Comparison of ENCODE assay signal across 22 cellular contexts in the genomic region with DNA sequence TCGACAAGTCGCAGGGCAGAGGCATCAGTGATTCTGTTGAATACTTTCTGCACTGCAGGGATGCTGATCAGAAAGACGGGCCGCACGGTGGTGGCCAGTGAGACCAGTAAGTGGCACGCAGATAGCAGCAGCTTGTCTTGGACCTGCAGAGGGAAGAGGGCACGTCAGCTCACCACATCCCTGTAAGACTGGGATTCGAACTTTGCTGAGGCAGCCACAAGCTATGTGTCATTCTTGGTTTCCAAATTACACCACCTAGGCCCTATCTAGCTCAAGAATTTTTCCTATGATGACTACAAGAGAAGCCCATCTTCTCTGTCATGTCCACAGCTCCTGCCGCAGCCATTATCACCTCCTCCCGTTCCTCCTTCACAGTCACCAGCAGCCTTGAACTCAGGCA. TPM values are rescaled to one million over a fixed set of nuclear protein-coding genes. Genes with fewer than 3 reads are reported as not detected.
DNase-seq lines count a peak whose midpoint lies in the region; ATAC-seq and TF ChIP-seq lines count a peak whose summit lies in the region.
"Had no signal": no experiment of that assay in that cellular context is flagged by ENCODE, and none has a peak within 500 bp of the region (broad histone marks: within the 10 kb centered on the region; RNA-seq: fewer than 3 reads in every experiment).

No MANE protein-coding gene starts in this region.

- H3K79me2 ChIP-seq in KMS-11 (ENCODE audit: insufficient read depth, low read depth) (peaks cover 26% of the 10 kb centered on the region; the same call in 1 of the 2 replicates), osteoblast (ENCODE audit: insufficient read depth, low read length) (peaks cover 32% of the 10 kb centered on the region)

- H3K9me3 Mint-ChIP-seq in activated T-helper 2 cell treated with anti-CD3 and anti-CD28 coated beads, Interferon-gamma antibody, Interleukin-2, Interleukin-4, amounts not matched to agents 10 μg/mL and 5 μg/mL and 100 μg/mL, durations not matched to agents 14 hours and 24 hours and 36 hours, result no peaks in the 10 kb centered on the region
- H3K9me3 Mint-ChIP-seq: brain, CD14-positive monocyte had no signal

- TF ChIP-seq CTCF in KMS-11 (conservative IDR thresholded peaks at IDR 0.05; ENCODE audit: low read depth, low read length) (no peak), osteoblast (IDR thresholded peaks at IDR 0.05; ENCODE audit: extremely low read depth, low read depth, low read length) (no peak), tibial nerve (IDR thresholded peaks at IDR 0.05) (no peak)

- intact Hi-C loops in activated T-helper 2 cell treated with anti-CD3 and anti-CD28 coated beads, Interferon-gamma antibody, Interleukin-2, Interleukin-4, amounts not matched to agents 10 μg/mL and 5 μg/mL and 100 μg/mL, durations not matched to agents 14 hours and 24 hours and 36 hours (cut with micrococcal nuclease), result no loop called here

- DNase-seq in activated CD8-positive, alpha-beta memory T cell treated with anti-CD3 and anti-CD28 coated beads for 24 hours, result peak; percentile 49
- no peak for DNase-seq in activated CD8-positive, alpha-beta memory T cell treated with anti-CD3 and anti-CD28 coated beads, Interleukin-2, amount 50 U/mL, for 48 hours
- DNase-seq in activated T-helper 2 cell treated with anti-CD3 and anti-CD28 coated beads, Interferon-gamma antibody, Interleukin-2, Interleukin-4, amounts not matched to agents 10 μg/mL and 5 μg/mL and 100 μg/mL, durations not matched to agents 14 hours and 24 hours and 36 hours (ENCODE audit: low spot score), result no peak
- DNase-seq in osteoblast (ENCODE audit: insufficient read length, low spot score, missing footprints) (peak; percentile 10), tibial nerve (ENCODE audit: low spot score in 2 of 2) (no peak), HuH-7 (ENCODE audit: low spot score) (no peak)
- DNase-seq: activated gamma-delta T cell treated with Interleukin-2 at 50 U/mL for 16 hours, cortex of kidney, DMS79, kidney glomerular epithelial cell, NCI-H1436 treated with DMSO at 0.1 percent for 48 hours, small intestine had no signal

- H4K20me1 ChIP-seq in KMS-11 (ENCODE audit: insufficient read depth) (no peaks in the 10 kb centered on the region), osteoblast (ENCODE audit: insufficient read depth, low read length) (peaks cover 15% of the 10 kb centered on the region)

- TF ChIP-seq POLR2A in tibial nerve (IDR thresholded peaks at IDR 0.05), result no peak

- H3K27ac ChIP-seq in KMS-11 (peak overlapping the region; percentile 94), osteoblast (ENCODE audit: low read depth, low read length) (no peak overlapping the region), tibial nerve (no peak overlapping the region)
- H3K27ac ChIP-seq: SJSA1 had no signal

- H3K4me3 ChIP-seq in KMS-11 (IDR thresholded peaks at IDR 0.05; ENCODE audit: insufficient read depth, low read depth, low read length) (no peak overlapping the region), osteoblast (ENCODE audit: insufficient read depth, low read length) (no peak overlapping the region), tibial nerve (no peak overlapping the region)
- H3K4me3 ChIP-seq: SJSA1 had no signal

- no peaks in the 10 kb centered on the region for H3K27me3 Mint-ChIP-seq in activated T-helper 2 cell treated with anti-CD3 and anti-CD28 coated beads, Interferon-gamma antibody, Interleukin-2, Interleukin-4, amounts not matched to agents 10 μg/mL and 5 μg/mL and 100 μg/mL, durations not matched to agents 14 hours and 24 hours and 36 hours (ENCODE audit: low read depth)
- H3K27me3 Mint-ChIP-seq: brain had no signal

- peaks cover 15% of the 10 kb centered on the region for H3K4me1 Mint-ChIP-seq in activated T-helper 2 cell treated with anti-CD3 and anti-CD28 coated beads, Interferon-gamma antibody, Interleukin-2, Interleukin-4, amounts not matched to agents 10 μg/mL and 5 μg/mL and 100 μg/mL, durations not matched to agents 14 hours and 24 hours and 36 hours (ENCODE audit: low read depth)

- H3K36me3 ChIP-seq in KMS-11 (ENCODE audit: insufficient read depth) (no peaks in the 10 kb centered on the region; the same call in 1 of the 2 replicates), osteoblast (ENCODE audit: insufficient read depth, low read length) (peaks cover 86% of the 10 kb centered on the region), tibial nerve (peaks cover 2 to 88% (median 11%) of the 10 kb centered on the region in 3 donors)

- ATAC-seq in HG03095 (IDR thresholded peaks at IDR 0.05; ENCODE audit: unreplicated experiment), result no peak

- H3K4me2 ChIP-seq in KMS-11 (peak overlapping the region; percentile 96), osteoblast (ENCODE audit: insufficient read depth, low read length) (no peak overlapping the region)

- H2AFZ ChIP-seq in KMS-11 (ENCODE audit: low read depth) (no peak overlapping the region), osteoblast (ENCODE audit: low read length) (no peak overlapping the region)

- TF ChIP-seq EP300 in tibial nerve (IDR thresholded peaks at IDR 0.05), result no peak

- H3K4me1 ChIP-seq in KMS-11 (ENCODE audit: low read depth, poor library complexity, severe bottlenecking), result peaks cover 95% of the 10 kb centered on the region
- H3K4me1 ChIP-seq in osteoblast (ENCODE audit: insufficient read depth, low read length), result no peaks in the 10 kb centered on the region
- H3K4me1 ChIP-seq in tibial nerve, result peaks cover 0 to 13% (median 0%) of the 10 kb centered on the region in 4 donors
- H3K4me1 ChIP-seq: SJSA1 had no signal

- no peaks in the 10 kb centered on the region for H3K9me3 ChIP-seq in osteoblast (ENCODE audit: low read depth, low read length)
- H3K9me3 ChIP-seq in tibial nerve, result no peaks in the 10 kb centered on the region
- H3K9me3 ChIP-seq: SJSA1 had no signal

- 93 to 95% methylated on average over 9 to 10 of the region's 10 CpGs for WGBS in tibial nerve, 2 donors

- H3K27ac Mint-ChIP-seq in activated T-helper 2 cell treated with anti-CD3 and anti-CD28 coated beads, Interferon-gamma antibody, Interleukin-2, Interleukin-4, amounts not matched to agents 10 μg/mL and 5 μg/mL and 100 μg/mL, durations not matched to agents 14 hours and 24 hours and 36 hours, result peak overlapping the region; percentile 80

- H3K9ac ChIP-seq in KMS-11, result peak overlapping the region; percentile 9; the same call in 1 of the 2 replicates

- H3K4me3 Mint-ChIP-seq in activated T-helper 2 cell treated with anti-CD3 and anti-CD28 coated beads, Interferon-gamma antibody, Interleukin-2, Interleukin-4, amounts not matched to agents 10 μg/mL and 5 μg/mL and 100 μg/mL, durations not matched to agents 14 hours and 24 hours and 36 hours (ENCODE audit: low read depth), result no peak overlapping the region
- H3K4me3 Mint-ChIP-seq: brain, CD14-positive monocyte had no signal

- H3K27me3 ChIP-seq in KMS-11 (ENCODE audit: insufficient read depth, low read depth) (no peaks in the 10 kb centered on the region), osteoblast (ENCODE audit: insufficient read depth, low read length) (no peaks in the 10 kb centered on the region), tibial nerve (no peaks in the 10 kb centered on the region)
- H3K27me3 ChIP-seq: SJSA1 had no signal

- peaks cover 81% of the 10 kb centered on the region for H3K36me3 Mint-ChIP-seq in activated T-helper 2 cell treated with anti-CD3 and anti-CD28 coated beads, Interferon-gamma antibody, Interleukin-2, Interleukin-4, amounts not matched to agents 10 μg/mL and 5 μg/mL and 100 μg/mL, durations not matched to agents 14 hours and 24 hours and 36 hours (ENCODE audit: low read depth)

RNA-seq across cellular contexts. Expression of a gene that starts 49.4 kb away (rescaled TPM):
- not detected in 2 replicates for total RNA-seq in activated T-helper 2 cell treated with anti-CD3 and anti-CD28 coated beads, Interferon-gamma antibody, Interleukin-2, Interleukin-4, amounts not matched to agents 10 μg/mL and 5 μg/mL and 100 μg/mL, durations not matched to agents 14 hours and 24 hours and 36 hours
- total RNA-seq in osteoblast, result not detected in 2 replicates
- total RNA-seq in tibial nerve, result not detected
- total RNA-seq: A673, endothelial cell of umbilical vein, fibroblast of villous mesenchyme, mesenteric fat pad, pulmonary artery endothelial cell, SJSA1 had no signal

Comparison
In these comparisons a context has a peak if more than half of its experiments do, and no peak if none do; other contexts are left out.
1. DNase-seq: peak in activated CD8-positive, alpha-beta memory T cell treated with anti-CD3 and anti-CD28 coated beads for 24 hours (single experiment) and osteoblast (single experiment); none in activated CD8-positive, alpha-beta memory T cell treated with anti-CD3 and anti-CD28 coated beads, Interleukin-2, amount 50 U/mL, for 48 hours (single experiment), activated T-helper 2 cell treated with anti-CD3 and anti-CD28 coated beads, Interferon-gamma antibody, Interleukin-2, Interleukin-4, amounts not matched to agents 10 μg/mL and 5 μg/mL and 100 μg/mL, durations not matched to agents 14 hours and 24 hours and 36 hours (single experiment), tibial nerve (0 of 2) and HuH-7 (single experiment).